Comparison of ENCODE assay signal across 24 cellular contexts in the genomic region with DNA sequence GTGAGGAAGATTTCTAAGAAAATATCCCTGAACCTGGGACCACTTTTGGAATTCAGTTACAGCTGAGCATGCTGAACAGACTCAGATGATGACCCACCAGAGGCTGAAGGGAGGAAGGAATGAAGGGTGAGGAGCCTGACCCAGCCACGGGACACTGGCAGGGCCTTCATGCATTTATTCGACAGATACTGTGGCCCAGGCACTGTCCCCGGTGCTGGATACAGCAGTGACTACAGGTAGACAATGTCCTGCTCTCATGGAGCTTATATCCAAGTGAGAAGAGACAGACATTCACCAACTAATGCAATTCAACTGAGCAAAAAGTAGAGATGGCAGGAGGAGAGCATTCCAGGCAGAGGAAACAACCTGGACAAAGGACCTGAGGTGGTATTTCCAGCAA.
"Had no signal": no experiment of that assay in that cellular context is flagged by ENCODE, and none has a peak within 500 bp of the region (broad histone marks: within the 10 kb centered on the region; RNA-seq: fewer than 3 reads in every experiment).

No MANE protein-coding gene starts in this region.

- H3K9me3 ChIP-seq: colonic mucosa, esophagus squamous epithelium, neutrophil, pancreas, right lobe of liver, suprapubic skin, transverse colon, upper lobe of right lung, uterus had no signal

- H3K27ac Mint-ChIP-seq: memory B cell; stimulated activated naive B cell treated with anti-CD40 and anti-IgM and Interleukin-4, amounts not matched to agents 10 μg/mL and 1 μg/mL and 100 μg/mL, for 72 hours; stimulated activated naive CD8-positive, alpha-beta T cell treated with anti-CD3 and anti-CD28 coated beads, Interleukin-15, Interleukin-2, amounts not matched to agents 100 ng/mL and 50 ng/mL, for 24 hours had no signal

- ATAC-seq: natural killer cell; pancreas; right lobe of liver; stimulated activated naive B cell treated with anti-CD40 and anti-IgM and Interleukin-4, amounts not matched to agents 10 μg/mL and 1 μg/mL and 100 μg/mL, for 72 hours; upper lobe of right lung had no signal

- H3K4me1 ChIP-seq: right lobe of liver had no signal

- DNase-seq: colonic mucosa; dermis blood vessel endothelial cell; effector memory CD4-positive, alpha-beta T cell; erythroblast; esophagus squamous epithelium; hypothalamus; immature natural killer cell; natural killer cell; pancreas; right lobe of liver; small intestine; stimulated activated CD4-positive, alpha-beta T cell treated with anti-CD3 and anti-CD28 coated beads, Interleukin-15, amount 100 ng/mL, for 24 hours; stimulated activated CD4-positive, alpha-beta T cell treated with anti-CD3 and anti-CD28 coated beads, Interleukin-2, amount 100 ng/mL, for 48 hours; stimulated activated naive B cell treated with anti-CD40 and anti-IgM and Interleukin-4, amounts not matched to agents 10 μg/mL and 1 μg/mL and 100 μg/mL, for 72 hours; transverse colon; upper lobe of right lung; uterus had no signal

- H3K4me3 ChIP-seq: colonic mucosa, esophagus squamous epithelium, lung, pancreas, right lobe of liver, suprapubic skin, transverse colon, upper lobe of right lung, uterus had no signal

- H3K27ac ChIP-seq: colonic mucosa, esophagus squamous epithelium, neutrophil, pancreas, right lobe of liver, suprapubic skin, upper lobe of right lung had no signal

- H3K27me3 ChIP-seq: colonic mucosa, esophagus squamous epithelium, neutrophil, pancreas, right lobe of liver, suprapubic skin, transverse colon, upper lobe of right lung, uterus had no signal

- H3K4me3 Mint-ChIP-seq: memory B cell; natural killer cell; neural crest cell; stimulated activated naive B cell treated with anti-CD40 and anti-IgM and Interleukin-4, amounts not matched to agents 10 μg/mL and 1 μg/mL and 100 μg/mL, for 72 hours; stimulated activated naive CD8-positive, alpha-beta T cell treated with anti-CD3 and anti-CD28 coated beads, Interleukin-15, Interleukin-2, amounts not matched to agents 100 ng/mL and 50 ng/mL, for 24 hours had no signal

- H3K27me3 Mint-ChIP-seq: progenitor cell of endocrine pancreas; stimulated activated naive CD8-positive, alpha-beta T cell treated with anti-CD3 and anti-CD28 coated beads, Interleukin-15, Interleukin-2, amounts not matched to agents 100 ng/mL and 50 ng/mL, for 24 hours had no signal

- H3K36me3 Mint-ChIP-seq: memory B cell; natural killer cell; stimulated activated naive B cell treated with anti-CD40 and anti-IgM and Interleukin-4, amounts not matched to agents 10 μg/mL and 1 μg/mL and 100 μg/mL, for 72 hours had no signal

- H3K36me3 ChIP-seq: colonic mucosa, esophagus squamous epithelium, neutrophil, pancreas, right lobe of liver, suprapubic skin, transverse colon, upper lobe of right lung, uterus had no signal

- H3K9me3 Mint-ChIP-seq: immature natural killer cell; memory B cell; natural killer cell; neural crest cell; stimulated activated naive B cell treated with anti-CD40 and anti-IgM and Interleukin-4, amounts not matched to agents 10 μg/mL and 1 μg/mL and 100 μg/mL, for 72 hours; stimulated activated naive CD8-positive, alpha-beta T cell treated with anti-CD3 and anti-CD28 coated beads, Interleukin-15, Interleukin-2, amounts not matched to agents 100 ng/mL and 50 ng/mL, for 24 hours had no signal
